10 cellular contexts compared by ENCODE assay signal in the genomic region with DNA sequence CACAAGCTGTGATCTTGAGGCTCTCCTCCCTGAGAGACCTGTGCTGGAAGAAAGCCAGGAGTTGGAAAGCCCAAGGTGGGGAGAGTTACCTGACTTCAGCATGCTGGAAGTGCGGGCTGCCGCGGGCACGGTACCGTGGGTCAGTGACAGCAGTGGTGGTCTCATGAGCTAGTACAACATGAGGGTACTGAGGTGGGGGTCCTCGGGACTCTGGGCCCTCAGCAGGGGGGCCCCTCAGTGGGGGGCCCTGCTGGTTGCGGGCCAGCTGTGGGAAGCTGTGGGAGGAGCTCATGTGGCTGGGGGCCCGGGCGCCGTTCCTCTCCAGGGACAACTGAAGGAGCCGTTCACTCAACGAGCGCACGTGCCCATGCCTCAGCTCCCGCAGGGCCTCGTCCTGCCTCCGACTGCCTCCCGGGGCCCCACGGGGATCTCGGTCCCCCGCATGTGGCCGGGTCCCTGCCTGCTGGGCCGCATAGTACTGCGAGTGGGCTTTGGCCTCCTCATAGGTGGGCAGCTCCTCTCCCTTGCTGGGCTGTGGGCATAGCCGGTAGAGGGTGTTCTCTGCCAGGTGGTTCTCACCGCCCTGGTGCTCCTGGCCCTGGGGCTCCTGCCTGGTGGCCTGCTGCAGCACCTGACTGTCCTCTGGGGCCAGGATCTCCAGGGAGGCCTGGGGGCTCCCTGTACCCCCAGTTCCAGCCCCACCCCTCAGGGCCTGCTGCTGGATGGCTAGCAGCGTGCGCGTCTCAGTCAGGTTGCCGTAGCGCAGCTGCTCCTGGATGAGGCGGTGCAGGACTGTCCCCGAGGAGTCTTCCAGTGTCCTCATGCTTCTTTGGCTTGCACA. TPM values are rescaled to one million over a fixed set of nuclear protein-coding genes. Genes with fewer than 3 reads are reported as not detected.
DNase-seq lines count a peak whose midpoint lies in the region; ATAC-seq and TF ChIP-seq lines count a peak whose summit lies in the region.
"Had no signal": no experiment of that assay in that cellular context is flagged by ENCODE, and none has a peak within 500 bp of the region (broad histone marks: within the 10 kb centered on the region; RNA-seq: fewer than 3 reads in every experiment).

No MANE protein-coding gene starts in this region.

- H3K9me3 ChIP-seq in lower lobe of right lung: no peaks in the 10 kb centered on the region

- peaks cover 75% of the 10 kb centered on the region for H3K4me1 Mint-ChIP-seq in HFFc6 (ENCODE audit: low read depth)

- peak overlapping the region; percentile 98 for H3K27ac ChIP-seq in brain microvascular endothelial cell
- H3K27ac ChIP-seq in lower lobe of right lung: peak overlapping the region; percentile 100
- H3K27ac ChIP-seq in substantia nigra (ENCODE audit: low read depth, low read length, poor library complexity, severe bottlenecking): peak overlapping the region; percentile 100

- DNase-seq in HFFc6 (no peak), brain microvascular endothelial cell (no peak), lower lobe of right lung (no peak), substantia nigra (lab: John Stamatoyannopoulos, UW) (no peak), KG1 (lab: John Stamatoyannopoulos, UW) (no peak)
- DNase-seq: NCI-H2029 had no signal

- intact Hi-C loops in lower lobe of right lung (cut with DNase I): no loop called here

- TF ChIP-seq CTCF in HFFc6 (IDR thresholded peaks at IDR 0.05) (no peak), brain microvascular endothelial cell (IDR thresholded peaks at IDR 0.05; ENCODE audit: low read depth, low read length, missing control alignments) (no peak), lower lobe of right lung (IDR thresholded peaks at IDR 0.05) (no peak)

- H3K27me3 ChIP-seq in brain microvascular endothelial cell (replicated peaks) (no peaks in the 10 kb centered on the region), lower lobe of right lung (ENCODE audit: low read depth) (no peaks in the 10 kb centered on the region)

- peaks cover 70% of the 10 kb centered on the region for H3K36me3 Mint-ChIP-seq in HFFc6 (ENCODE audit: low read depth)

- H3K36me3 ChIP-seq in brain microvascular endothelial cell (replicated peaks): peaks cover 58% of the 10 kb centered on the region
- peaks cover 60% of the 10 kb centered on the region for H3K36me3 ChIP-seq in lower lobe of right lung

- peaks cover 74% of the 10 kb centered on the region for H3K4me1 ChIP-seq in lower lobe of right lung

- peaks cover 7% of the 10 kb centered on the region for H3K9me3 Mint-ChIP-seq in HFFc6
- H3K9me3 Mint-ChIP-seq: T-helper 1 cell treated with Interleukin-12 subunit alpha and Interleukin-12 subunit beta and Interleukin-4 antibody, amounts not matched to agents 30 μg/mL and 1 μg/mL, for 36 hours had no signal

- peak overlapping the region; percentile 95 for H3K27ac Mint-ChIP-seq in HFFc6
- H3K27ac Mint-ChIP-seq: T-helper 1 cell treated with Interleukin-12 subunit alpha and Interleukin-12 subunit beta and Interleukin-4 antibody, amounts not matched to agents 30 μg/mL and 1 μg/mL, for 36 hours had no signal

- ATAC-seq in lower lobe of right lung (no peak), GM21360 (IDR thresholded peaks at IDR 0.05; ENCODE audit: unreplicated experiment) (no peak), GM18861 (IDR thresholded peaks at IDR 0.05; ENCODE audit: unreplicated experiment) (no peak), HG03439 (IDR thresholded peaks at IDR 0.05; ENCODE audit: unreplicated experiment) (no peak)

- in situ Hi-C loops in brain microvascular endothelial cell (cut with HindIII; ENCODE audit: low pct_ligation_motif_present, low sequenced_read_pairs): no loop called here

- H3K27me3 Mint-ChIP-seq in HFFc6 (ENCODE audit: insufficient read depth): peaks cover 69% of the 10 kb centered on the region

- peak overlapping the region; percentile 99 for H3K4me3 Mint-ChIP-seq in HFFc6
- H3K4me3 Mint-ChIP-seq: T-helper 1 cell treated with Interleukin-12 subunit alpha and Interleukin-12 subunit beta and Interleukin-4 antibody, amounts not matched to agents 30 μg/mL and 1 μg/mL, for 36 hours had no signal

- H3K4me3 ChIP-seq in brain microvascular endothelial cell (ENCODE audit: low read depth, low read length) (no peak overlapping the region), lower lobe of right lung (peak overlapping the region; percentile 80)

RNA-seq across cellular contexts. Expression of gene AMOTL2, which starts 3.4 kb away (rescaled TPM):
- total RNA-seq in HFFc6 (2021; fragmentation: NEBNext Ultra II Directional; extraction: Animal tissue kit (Norgen Biotek cat#: 25700)): 100 to 1,000 TPM; 244 to 311 (median 274) TPM
- total RNA-seq in lower lobe of right lung: 77.8 TPM
